Comparison of ENCODE assay signal across 27 cellular contexts in the genomic region with DNA sequence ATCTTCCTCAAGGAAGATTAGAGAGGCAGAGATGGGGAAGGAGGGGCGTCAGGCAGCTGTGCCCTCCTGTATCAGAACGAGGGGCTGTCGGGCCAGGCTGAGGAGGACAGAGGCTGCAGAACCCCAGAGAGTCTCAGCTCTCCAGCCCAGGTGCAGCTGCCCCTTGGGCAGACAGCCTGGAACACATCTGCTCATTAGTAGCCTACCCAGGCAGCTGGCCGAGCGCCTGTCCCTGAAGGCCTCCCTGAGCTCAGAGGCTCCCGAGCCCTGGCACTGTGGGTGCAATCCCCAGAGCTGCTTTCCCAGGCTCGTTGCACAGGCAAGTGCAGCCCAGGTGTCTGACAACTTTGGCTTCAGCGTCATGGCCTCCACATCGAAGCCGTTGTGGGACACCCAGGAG. TPM values are rescaled to one million over a fixed set of nuclear protein-coding genes. Genes with fewer than 3 reads are reported as not detected.
DNase-seq lines count a peak whose midpoint lies in the region; ATAC-seq, FAIRE-seq and TF ChIP-seq lines count a peak whose summit lies in the region.
"Had no signal": no experiment of that assay in that cellular context is flagged by ENCODE, and none has a peak within 500 bp of the region (broad histone marks: within the 10 kb centered on the region; RNA-seq: fewer than 3 reads in every experiment).

No MANE protein-coding gene starts in this region.

- WGBS in HepG2 (ENCODE audit: low lambda C conversion rate), result 47% methylated on average over 8 of the region's 10 CpGs
- 70% methylated on average over 3 of the region's 10 CpGs for WGBS in right lobe of liver (ENCODE audit: insufficient coverage, low coverage, low lambda C conversion rate, missing lambda C conversion rate)
- no CpG with 5 or more reads among the region's 10 CpGs for whole genome bisulfite sequencing in mesendoderm (ENCODE audit: extremely low coverage, insufficient coverage, low lambda C conversion rate)
- WGBS in transverse colon (ENCODE audit: low coverage in 1 of 2), 2 donors, result 96% methylated on average over 9 of the region's 10 CpGs; no CpG with 5 or more reads in 1 of the 2 donors

- no peak overlapping the region for H2BK5ac ChIP-seq in mesendoderm (ENCODE audit: low read length)

- no peak for TF ChIP-seq RAD21 in HepG2 (CRISPR knock-in tag; IDR thresholded peaks at IDR 0.05)

- peak overlapping the region; percentile 9 for H3K56ac ChIP-seq in mesendoderm (ENCODE audit: low read length)

- FAIRE-seq in HepG2 (lab: Jason Lieb, UNC), result no peak
- FAIRE-seq: GM12878, GM19239, HTR-8/SVneo had no signal

- no peak for TF ChIP-seq CTCF in HepG2 (CRISPR knock-in tag; IDR thresholded peaks at IDR 0.05)
- TF ChIP-seq CTCF in right lobe of liver (IDR thresholded peaks at IDR 0.05), result no peak
- TF ChIP-seq CTCF in transverse colon (IDR thresholded peaks at IDR 0.05), result no peak

- peaks cover 66% of the 10 kb centered on the region for H3K4me1 ChIP-seq in HepG2 (ENCODE audit: insufficient read depth, low read length)
- no peaks in the 10 kb centered on the region for H3K4me1 ChIP-seq in right lobe of liver
- H3K4me1 ChIP-seq in mesendoderm (ENCODE audit: control insufficient read depth, low read depth, low read length), result peaks cover 14% of the 10 kb centered on the region
- peaks cover 7 to 42% (median 26%) of the 10 kb centered on the region in 4 donors for H3K4me1 ChIP-seq in transverse colon

- no peak overlapping the region for H3K4ac ChIP-seq in mesendoderm (ENCODE audit: low read depth, low read length)

- no peaks in the 10 kb centered on the region for H3K79me2 ChIP-seq in HepG2 (ENCODE audit: insufficient read depth, low read length)
- no peaks in the 10 kb centered on the region for H3K79me2 ChIP-seq in mesendoderm (ENCODE audit: control insufficient read depth, insufficient read depth, low read length)

- H3K4me2 ChIP-seq in HepG2 (ENCODE audit: low read depth, low read length) (peak overlapping the region; percentile 38), mesendoderm (ENCODE audit: low read length) (no peak overlapping the region)

- H3K27me3 ChIP-seq in HepG2 (ENCODE audit: control insufficient read depth in 1 of 2, insufficient read depth in 2 of 2, low read length in 2 of 2) (peaks cover 4 to 14% of the 10 kb centered on the region in 2 experiments; a peak in 4 of 5 replicates), right lobe of liver (no peaks in the 10 kb centered on the region), mesendoderm (ENCODE audit: insufficient read depth, low read length, poor library complexity) (no peaks in the 10 kb centered on the region), transverse colon (no peaks in the 10 kb centered on the region)
- H3K27me3 ChIP-seq: MG63, SJSA1 had no signal

- H3K27ac ChIP-seq in HepG2 (ENCODE audit: extremely low read length, insufficient read depth, low read length) (no peak overlapping the region), right lobe of liver (no peak overlapping the region), mesendoderm (ENCODE audit: low read depth, low read length) (no peak overlapping the region), transverse colon (no peak overlapping the region)
- H3K27ac ChIP-seq: 22Rv1, HL-60, SJSA1 had no signal

- POLR2A ChIA-PET in HepG2 (lab: Yijun Ruan, JAX), result no interaction called here

- in situ Hi-C loops in HepG2 (cut with HindIII; ENCODE audit: extremely low pct_ligation_motif_present, low pct_unique_long_range_greater_than_20kb) (no loop called here), transverse colon (cut with MboI; ENCODE audit: low pct_ligation_motif_present in 1 of 4, low pct_unique_long_range_greater_than_20kb in 1 of 4, low sequenced_read_pairs in 3 of 4) (no loop called here)

- H2BK120ac ChIP-seq in mesendoderm (ENCODE audit: low read depth, low read length), result no peak overlapping the region

- BruUV-seq in HepG2 (replicated peaks; lab: Mats Ljungman, UMichigan), result no TSS peak

- H3K4me3 ChIP-seq in HepG2 (replicated peaks in 1 of 3; ENCODE audit: insufficient read depth in 1 of 3, low read depth in 2 of 3, low read length in 3 of 3) (no peak overlapping the region), right lobe of liver (no peak overlapping the region), mesendoderm (ENCODE audit: low read length) (no peak overlapping the region), transverse colon (no peak overlapping the region)
- H3K4me3 ChIP-seq: GM12878, MG63, SJSA1 had no signal

- H2BK15ac ChIP-seq in mesendoderm (replicated peaks; ENCODE audit: low read depth), result no peak overlapping the region

- ATAC-seq in HepG2 (no peak), right lobe of liver (no peak), GM19023 (IDR thresholded peaks at IDR 0.05; ENCODE audit: unreplicated experiment) (no peak)
- ATAC-seq: GM12878 had no signal

- no peak overlapping the region for H4K8ac ChIP-seq in mesendoderm (ENCODE audit: low read depth, low read length)

- H3K23ac ChIP-seq in mesendoderm (ENCODE audit: low read length), result no peak overlapping the region

- H2AFZ ChIP-seq in HepG2 (ENCODE audit: low read length), result no peak overlapping the region

- intact Hi-C loops in HepG2 (cut with micrococcal nuclease; ENCODE audit: unreplicated experiment), result loop anchor here (5.0 kb wide), 1 partner anchor 511 kb away; no protein-coding TSS in a partner anchor
- intact Hi-C loops in right lobe of liver (cut with DNase I), result no loop called here
- intact Hi-C loops in transverse colon (cut with DNase I; ENCODE audit: low total_unique reads), result no loop called here

- H3K9me3 ChIP-seq in HepG2 (ENCODE audit: low read length) (no peaks in the 10 kb centered on the region), right lobe of liver (no peaks in the 10 kb centered on the region), transverse colon (no peaks in the 10 kb centered on the region)
- H3K9me3 ChIP-seq: Caco-2, MG63, SJSA1 had no signal

- H3K18ac ChIP-seq in mesendoderm (ENCODE audit: low read length), result no peak overlapping the region

- H2AK5ac ChIP-seq in mesendoderm (ENCODE audit: low read length), result no peak overlapping the region

- DNase-seq in DMS 273 (lab: John Stamatoyannopoulos, UW; ENCODE audit: unreplicated experiment) (peak; percentile 45), DMS 273 treated with DMSO at 0.1 percent for 48 hours (lab: John Stamatoyannopoulos, UW) (no peak), HepG2 (ENCODE audit: low spot score) (no peak), right lobe of liver (no peak), mesendoderm (no peak), transverse colon (peak; percentile 7), OCI-M1 (lab: John Stamatoyannopoulos, UW) (no peak)
- DNase-seq: AML-193; CD4-positive, CD25-positive, alpha-beta regulatory T cell; HCEC 1CT; Kasumi-1; MG63; NCI-H1048; NCI-H146; NCI-H2029 treated with DMSO at 0.1 percent for 48 hours; NCI-H2171 treated with DMSO at 0.1 percent for 48 hours; NCI-H446; NCI-H69; NK-92 treated with Interleukin-12 subunit alpha and Interleukin-12 subunit beta, amount 100 ng/mL, for 24 hours had no signal

- no peak overlapping the region for H3K9ac ChIP-seq in HepG2 (ENCODE audit: insufficient read depth, low read depth, low read length)
- no peak overlapping the region for H3K9ac ChIP-seq in mesendoderm (ENCODE audit: low read length)

- no peaks in the 10 kb centered on the region for H3K79me1 ChIP-seq in mesendoderm (ENCODE audit: low read length)

- H3K36me3 ChIP-seq in HepG2 (replicated peaks in 1 of 2; ENCODE audit: control insufficient read depth in 1 of 2, insufficient read depth in 2 of 2, low read length in 2 of 2) (no peaks in the 10 kb centered on the region), right lobe of liver (no peaks in the 10 kb centered on the region), mesendoderm (ENCODE audit: control insufficient read depth, insufficient read depth, low read length) (no peaks in the 10 kb centered on the region), transverse colon (no peaks in the 10 kb centered on the region)
- H3K36me3 ChIP-seq: MG63, SJSA1 had no signal

- TF ChIP-seq POLR2A in HepG2 (IDR thresholded peaks at IDR 0.05; ENCODE audit: insufficient read depth in 1 of 2, low read depth in 2 of 2, low read length in 2 of 2) (no peak), right lobe of liver (IDR thresholded peaks at IDR 0.05) (no peak), transverse colon (IDR thresholded peaks at IDR 0.05) (no peak)

- CTCF ChIA-PET in HepG2 (lab: Yijun Ruan, JAX; ENCODE audit: low intra/inter-chr PET ratio, low total read pairs), result no interaction called here

- no peak for TF ChIP-seq EP300 in HepG2 (IDR thresholded peaks at IDR 0.05; ENCODE audit: low read depth in 2 of 2, low read length in 2 of 2)
- TF ChIP-seq EP300 in HepG2 (CRISPR knock-in tag; IDR thresholded peaks at IDR 0.05; ENCODE audit: borderline replicate concordance), result no peak
- TF ChIP-seq EP300 in transverse colon (IDR thresholded peaks at IDR 0.05; ENCODE audit: low read depth), result no peak

- H4K20me1 ChIP-seq in HepG2 (ENCODE audit: insufficient read depth, low read length), result no peaks in the 10 kb centered on the region

- H4K5ac ChIP-seq in mesendoderm (ENCODE audit: low read length), result no peak overlapping the region

RNA-seq across cellular contexts. Expression of gene TMEM185B, which starts 13.1 kb away (rescaled TPM):
- 3.5 and 7.0 TPM in 2 replicates for total RNA-seq in HepG2 (2016; rRNA removed; fragmentation: Illumina TruSeq; extraction: Trizol)
- total RNA-seq in HepG2 (2016; cell fraction: cytosol; rRNA removed; fragmentation: Illumina TruSeq; extraction: Trizol; ENCODE audit: low read depth), result 1.2 and 1.8 TPM in 2 replicates
- total RNA-seq in HepG2 (2016; cell fraction: insoluble cytoplasmic fraction; rRNA removed; fragmentation: Illumina TruSeq; extraction: Trizol), result 2.9 and 6.9 TPM in 2 replicates
- 3.8 and 4.7 TPM in 2 replicates for total RNA-seq in HepG2 (2016; cell fraction: membrane; rRNA removed; fragmentation: Illumina TruSeq; extraction: Trizol)
- 6.4 and 7.9 TPM in 2 replicates for total RNA-seq in HepG2 (2016; cell fraction: nucleus; rRNA removed; fragmentation: Illumina TruSeq; extraction: Trizol)
- polyA plus RNA-seq in HepG2 (2011; rRNA removed), result 5.6 and 5.7 TPM in 2 replicates
- polyA plus RNA-seq in HepG2 (2011; cell fraction: cytosol; rRNA removed), result 6.0 and 6.3 TPM in 2 replicates
- 9.5 and 9.8 TPM in 2 replicates for polyA plus RNA-seq in HepG2 (2011; cell fraction: nucleus; rRNA removed)
- polyA plus RNA-seq in HepG2 (2012), result 7.3 and 7.8 TPM in 2 replicates
- polyA plus RNA-seq in HepG2 (2016; cell fraction: cytosol; fragmentation: Illumina TruSeq; extraction: Trizol; ENCODE audit: low read depth), result 1.2 and 1.8 TPM in 2 replicates
- polyA plus RNA-seq in HepG2 (2016; cell fraction: insoluble cytoplasmic fraction; fragmentation: Illumina TruSeq; extraction: Trizol; ENCODE audit: low read depth), result 3.2 and 5.0 TPM in 2 replicates
- polyA plus RNA-seq in HepG2 (2016; cell fraction: membrane; fragmentation: Illumina TruSeq; extraction: Trizol; ENCODE audit: low read depth), result 2.4 and 3.2 TPM in 2 replicates
- 8.5 and 10.2 TPM in 2 replicates for polyA plus RNA-seq in HepG2 (2016; cell fraction: nucleus; fragmentation: Illumina TruSeq; extraction: Trizol; ENCODE audit: insufficient read depth, low read depth)
- polyA minus RNA-seq in HepG2 (2011; rRNA and poly(A)+ RNA removed; ENCODE audit: low replicate concordance), result 13.7 and 14.5 TPM in 2 replicates
- 4.8 and 5.5 TPM in 2 replicates for polyA minus RNA-seq in HepG2 (2011; cell fraction: cytosol; rRNA and poly(A)+ RNA removed)
- polyA minus RNA-seq in HepG2 (2011; cell fraction: nucleus; rRNA and poly(A)+ RNA removed), result 5.2 and 7.0 TPM in 2 replicates
- 10 to 100 TPM in 3 of 6 experiments, 1 to 10 TPM in 3; 3.8 to 18.1 (median 10.6) TPM for total RNA-seq in right lobe of liver
- polyA plus RNA-seq in mesendoderm (2013, experiment 1 of 2), result 13.8 TPM
- 14.3 TPM for polyA plus RNA-seq in mesendoderm (2013, experiment 2 of 2)
- 10 to 100 TPM; 12.1 to 23.2 (median 17.8) TPM for total RNA-seq in transverse colon

RNA-seq across cellular contexts. Expression of gene RALB, which starts 16.4 kb away (rescaled TPM):
- total RNA-seq in HepG2 (2016; rRNA removed; fragmentation: Illumina TruSeq; extraction: Trizol) (43.2 and 65.4 TPM in 2 replicates), right lobe of liver (10 to 100 TPM; 14.5 to 26.8 (median 18.6) TPM), transverse colon (10 to 100 TPM; 18.9 to 81.0 (median 59.4) TPM)
- 14.7 and 15.0 TPM in 2 replicates for total RNA-seq in HepG2 (2016; cell fraction: cytosol; rRNA removed; fragmentation: Illumina TruSeq; extraction: Trizol; ENCODE audit: low read depth)
- 46.9 and 63.2 TPM in 2 replicates for total RNA-seq in HepG2 (2016; cell fraction: insoluble cytoplasmic fraction; rRNA removed; fragmentation: Illumina TruSeq; extraction: Trizol)
- 40.6 and 40.7 TPM in 2 replicates for total RNA-seq in HepG2 (2016; cell fraction: membrane; rRNA removed; fragmentation: Illumina TruSeq; extraction: Trizol)
- total RNA-seq in HepG2 (2016; cell fraction: nucleus; rRNA removed; fragmentation: Illumina TruSeq; extraction: Trizol), result 18.9 and 20.9 TPM in 2 replicates
- polyA plus RNA-seq in HepG2 (2011; rRNA removed), result 28.5 and 37.8 TPM in 2 replicates
- polyA plus RNA-seq in HepG2 (2011; cell fraction: cytosol; rRNA removed), result 27.1 and 34.7 TPM in 2 replicates
- polyA plus RNA-seq in HepG2 (2011; cell fraction: nucleus; rRNA removed), result 7.9 and 9.7 TPM in 2 replicates
- 25.9 and 28.9 TPM in 2 replicates for polyA plus RNA-seq in HepG2 (2012)
- 17.5 and 21.3 TPM in 2 replicates for polyA plus RNA-seq in HepG2 (2016; cell fraction: cytosol; fragmentation: Illumina TruSeq; extraction: Trizol; ENCODE audit: low read depth)
- polyA plus RNA-seq in HepG2 (2016; cell fraction: insoluble cytoplasmic fraction; fragmentation: Illumina TruSeq; extraction: Trizol; ENCODE audit: low read depth), result 77.8 and 83.3 TPM in 2 replicates
- 40.5 and 41.2 TPM in 2 replicates for polyA plus RNA-seq in HepG2 (2016; cell fraction: membrane; fragmentation: Illumina TruSeq; extraction: Trizol; ENCODE audit: low read depth)
- polyA plus RNA-seq in HepG2 (2016; cell fraction: nucleus; fragmentation: Illumina TruSeq; extraction: Trizol; ENCODE audit: insufficient read depth, low read depth), result 29.6 and 37.1 TPM in 2 replicates
- polyA minus RNA-seq in HepG2 (2011; rRNA and poly(A)+ RNA removed; ENCODE audit: low replicate concordance), result 7.6 and 34.5 TPM in 2 replicates
- polyA minus RNA-seq in HepG2 (2011; cell fraction: cytosol; rRNA and poly(A)+ RNA removed), result 18.2 and 26.6 TPM in 2 replicates
- polyA minus RNA-seq in HepG2 (2011; cell fraction: nucleus; rRNA and poly(A)+ RNA removed), result 11.1 and 12.7 TPM in 2 replicates
- polyA plus RNA-seq in mesendoderm (2013, experiment 1 of 2), result 12.0 TPM
- polyA plus RNA-seq in mesendoderm (2013, experiment 2 of 2), result 11.6 TPM

Comparison
In these comparisons a context has a peak if more than half of its experiments do, and no peak if none do; other contexts are left out.
1. DNase-seq: peak in DMS 273 (single experiment) and transverse colon (single experiment); none in DMS 273 treated with DMSO at 0.1 percent for 48 hours (single experiment), HepG2 (single experiment), right lobe of liver (0 of 3), mesendoderm (single experiment) and OCI-M1 (single experiment).